ENCODE assay signal across 21 cellular contexts in the genomic region with DNA sequence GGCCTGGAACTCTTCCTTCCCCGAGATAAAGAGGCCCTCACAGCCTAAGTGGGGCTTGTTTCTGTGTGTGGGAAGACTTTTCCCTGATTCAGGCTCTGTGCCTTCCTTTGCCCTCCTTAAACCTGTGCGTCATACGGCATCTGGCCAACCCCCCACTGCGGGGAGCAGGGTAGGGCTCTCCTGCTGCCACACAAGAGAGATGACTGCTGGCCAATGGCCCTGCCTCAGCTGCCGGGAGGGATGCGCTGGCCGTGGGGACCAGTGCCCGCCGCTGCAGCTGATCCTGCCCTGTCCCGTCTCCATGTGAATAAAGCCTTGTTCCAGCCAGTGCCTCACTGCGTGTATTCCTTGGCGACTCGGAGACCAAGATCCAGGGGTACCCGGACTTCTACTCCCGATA. TPM values are rescaled to one million over a fixed set of nuclear protein-coding genes. Genes with fewer than 3 reads are reported as not detected.
DNase-seq lines count a peak whose midpoint lies in the region; ATAC-seq, FAIRE-seq and TF ChIP-seq lines count a peak whose summit lies in the region.
"Had no signal": no experiment of that assay in that cellular context is flagged by ENCODE, and none has a peak within 500 bp of the region (broad histone marks: within the 10 kb centered on the region; RNA-seq: fewer than 3 reads in every experiment).

No MANE protein-coding gene starts in this region.

- DNase-seq in DND-41, result no peak
- DNase-seq in MG63, result peak; percentile 92
- peak; percentile 42 for DNase-seq in cerebellum (ENCODE audit: low spot score)
- DNase-seq in nucleus accumbens (lab: John Stamatoyannopoulos, UW), result peak in 51 of 56 donors; percentile 9 to 84 (median 63)
- DNase-seq in uterus, result no peak
- DNase-seq in T-helper 9 cell, result no peak
- DNase-seq in heart right ventricle, result no peak
- no peak for DNase-seq in GM12891 (ENCODE audit: insufficient read length, low spot score)
- DNase-seq: activated CD8-positive, alpha-beta memory T cell treated with anti-CD3 and anti-CD28 coated beads, Interleukin-2, amount 50 U/mL, for 4 hours; activated naive CD8-positive, alpha-beta T cell treated with anti-CD3 and anti-CD28 coated beads, Interleukin-2, amount 10 ng/mL, durations not matched to agents 7 days and 5 days; CD4-positive, CD25-positive, alpha-beta regulatory T cell; DMS79 treated with DMSO at 0.1 percent for 48 hours; kidney; NCI-H1694 treated with DMSO at 0.1 percent for 48 hours; SJCRH30; stimulated activated CD4-positive, alpha-beta T cell treated with anti-CD3 and anti-CD28 coated beads, Interleukin-1b, Interleukin-23, amount 100 ng/mL, for 48 hours; stimulated activated naive B cell treated with anti-CD40 and anti-IgM and Interleukin-4, amounts not matched to agents 10 μg/mL and 1 μg/mL and 100 μg/mL, for 72 hours; tibial artery had no signal

- no peak for FAIRE-seq in GM12891 (lab: Jason Lieb, UNC)
- FAIRE-seq: kidney had no signal

- H4K20me1 ChIP-seq in DND-41 (ENCODE audit: insufficient read depth, low read length), result no peaks in the 10 kb centered on the region

- ATAC-seq in DND-41 (ENCODE audit: insufficient read depth, low read depth), result no peak
- ATAC-seq in heart right ventricle, result no peak
- ATAC-seq: stimulated activated naive B cell treated with anti-CD40 and anti-IgM and Interleukin-4, amounts not matched to agents 10 μg/mL and 1 μg/mL and 100 μg/mL, for 72 hours had no signal

- WGBS in heart right ventricle, 2 donors, result 78 to 87% methylated on average over 15 of the region's 15 CpGs

- H3K27ac ChIP-seq in DND-41 (ENCODE audit: low read length) (peak overlapping the region; percentile 58; the same call in 1 of the 2 replicates), uterus (no peak overlapping the region), heart right ventricle (no peak overlapping the region)
- H3K27ac ChIP-seq: epithelial cell of prostate, SJCRH30, tibial artery had no signal

- no peaks in the 10 kb centered on the region for H3K79me2 ChIP-seq in DND-41 (ENCODE audit: insufficient read depth, low read length)

- H3K9me3 ChIP-seq in DND-41 (ENCODE audit: insufficient read depth, low read length, severe bottlenecking) (no peaks in the 10 kb centered on the region), MG63 (no peaks in the 10 kb centered on the region), uterus (no peaks in the 10 kb centered on the region), heart right ventricle (peaks cover 0 to 17% (median 0%) of the 10 kb centered on the region in 11 donors)

- H3K4me2 ChIP-seq in DND-41 (ENCODE audit: insufficient read depth, low read length), result no peak overlapping the region

- TF ChIP-seq CTCF in DND-41 (IDR thresholded peaks at IDR 0.05; ENCODE audit: borderline replicate concordance, extremely low read depth, low read length, poor library complexity, severe bottlenecking) (no peak), uterus (IDR thresholded peaks at IDR 0.05) (no peak), heart right ventricle (IDR thresholded peaks at IDR 0.05) (no peak)

- H3K9ac ChIP-seq in DND-41 (ENCODE audit: low read depth, low read length), result no peak overlapping the region

- H3K27me3 ChIP-seq in DND-41 (ENCODE audit: insufficient read depth, low read length, poor library complexity), result no peaks in the 10 kb centered on the region
- no peaks in the 10 kb centered on the region for H3K27me3 ChIP-seq in MG63
- no peaks in the 10 kb centered on the region for H3K27me3 ChIP-seq in uterus
- peaks cover 0 to 62% (median 30%) of the 10 kb centered on the region in 7 donors for H3K27me3 ChIP-seq in heart right ventricle
- H3K27me3 ChIP-seq: SJCRH30 had no signal

- no peaks in the 10 kb centered on the region for H3K36me3 ChIP-seq in DND-41 (ENCODE audit: insufficient read depth, low read length)
- H3K36me3 ChIP-seq in MG63, result no peaks in the 10 kb centered on the region
- no peaks in the 10 kb centered on the region for H3K36me3 ChIP-seq in uterus
- no peaks in the 10 kb centered on the region for H3K36me3 ChIP-seq in heart right ventricle
- H3K36me3 ChIP-seq: SJCRH30, tibial artery had no signal

- TF ChIP-seq POLR2A in uterus (IDR thresholded peaks at IDR 0.05), result no peak
- no peak for TF ChIP-seq POLR2A in GM12891 (IDR thresholded peaks at IDR 0.05; ENCODE audit: low read depth, low read length)

- peaks cover 19% of the 10 kb centered on the region for H3K4me1 ChIP-seq in DND-41 (ENCODE audit: insufficient read depth, low read length)
- H3K4me1 ChIP-seq in uterus, result no peaks in the 10 kb centered on the region
- no peaks in the 10 kb centered on the region for H3K4me1 ChIP-seq in heart right ventricle
- H3K4me1 ChIP-seq: SJCRH30, tibial artery had no signal

- intact Hi-C loops in uterus (cut with DNase I; ENCODE audit: low total_unique reads), result no loop called here
- intact Hi-C loops in heart right ventricle (cut with DNase I), result no loop called here

- H2AFZ ChIP-seq in DND-41 (ENCODE audit: low read depth, low read length), result no peak overlapping the region

- H3K4me3 ChIP-seq in DND-41 (ENCODE audit: low read depth in 1 of 2, low read length in 2 of 2), result no peak overlapping the region
- no peak overlapping the region for H3K4me3 ChIP-seq in MG63
- H3K4me3 ChIP-seq in uterus, result no peak overlapping the region
- no peak overlapping the region for H3K4me3 ChIP-seq in heart right ventricle
- H3K4me3 ChIP-seq: lung, SJCRH30, tibial artery had no signal

TF ChIP-seq in GM12891, 5 proteins besides CTCF, POLR2A, EP300 and RAD21:
- TF ChIP-seq SPI1 (IDR thresholded peaks at IDR 0.05; ENCODE audit: low read depth, low read length) (no peak), TAF1 (IDR thresholded peaks at IDR 0.05; ENCODE audit: low read depth, low read length) (no peak), POU2F2 (IDR thresholded peaks at IDR 0.05; ENCODE audit: low read depth, low read length) (no peak), POLR2AphosphoS5 (IDR thresholded peaks at IDR 0.05; ENCODE audit: low read depth, low read length) (no peak), PAX5 (IDR thresholded peaks at IDR 0.05; ENCODE audit: insufficient read depth, low read length, severe bottlenecking) (no peak)

RNA-seq across cellular contexts. Expression of a gene that starts 42.5 kb away (rescaled TPM):
- 2.3 and 8.2 TPM in 2 replicates for total RNA-seq in MG63 (2014; rRNA removed; shearing (Covaris generic); ENCODE audit: low replicate concordance)
- total RNA-seq in cerebellum, result 6.0 TPM
- total RNA-seq in uterus, result 10 to 100 TPM in 1 of 4 donors, 1 to 10 TPM in 2, not detected in 1; 2.6 to 16.5 (median 4.4) TPM
- total RNA-seq in heart right ventricle, result 1 to 10 TPM in 5 of 10 donors, under 1 TPM in 5; 0.30 to 4.3 (median 1.1) TPM
- under 1 TPM; 0.20 to 0.51 TPM for polyA plus RNA-seq in heart right ventricle
- 0.08 TPM for polyA plus RNA-seq in GM12891 (2012; ENCODE audit: low read depth, missing spikeins)
- total RNA-seq: fibroblast of villous mesenchyme had no signal

Comparison
In these comparisons a context has a peak if more than half of its experiments do, and no peak if none do; other contexts are left out.
1. DNase-seq: peak in MG63 (single experiment), cerebellum (single experiment) and nucleus accumbens (51 of 56); none in DND-41 (single experiment), uterus (0 of 2), T-helper 9 cell (single experiment), heart right ventricle (0 of 2) and GM12891 (single experiment).